Comparison of ENCODE assay signal across 8 cellular contexts in the genomic region with DNA sequence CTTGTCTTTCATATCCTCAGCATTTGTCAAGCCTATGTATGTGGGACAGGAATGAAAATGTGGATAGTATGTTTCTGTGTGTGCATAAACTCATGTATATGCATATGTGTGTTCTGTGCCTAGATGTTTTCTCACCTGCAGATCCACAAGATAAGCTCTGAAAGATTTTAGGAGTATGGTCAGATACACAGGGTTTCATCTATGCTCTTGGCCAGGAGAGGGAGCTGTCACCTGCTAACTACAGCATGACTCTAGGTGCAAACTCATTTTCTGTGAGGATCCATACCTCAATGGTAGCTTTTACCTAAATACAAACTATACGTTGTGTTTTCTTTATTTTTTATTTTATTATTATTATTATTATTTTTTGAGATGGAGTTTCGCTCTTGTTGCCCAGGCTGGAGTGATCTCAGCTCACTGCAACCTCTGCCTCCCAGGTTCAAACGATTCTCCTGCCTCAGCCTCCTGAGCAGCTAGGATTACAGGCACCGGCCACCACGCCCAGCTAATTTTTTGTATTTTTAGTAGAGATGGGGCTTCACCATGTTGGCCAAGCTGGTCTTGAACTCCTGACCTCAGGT. TPM values are rescaled to one million over a fixed set of nuclear protein-coding genes. Genes with fewer than 3 reads are reported as not detected.
DNase-seq lines count a peak whose midpoint lies in the region; ATAC-seq, FAIRE-seq and TF ChIP-seq lines count a peak whose summit lies in the region.
"Not testable (repeated sequence)": the region's sequence is repeated elsewhere in the genome, so short reads cannot be mapped to it uniquely, and the experiment has no call there.

No MANE protein-coding gene starts in this region.

- not testable (repeated sequence) for H4K20me1 ChIP-seq in keratinocyte (ENCODE audit: control insufficient read depth, extremely low read depth, insufficient read depth, low read length)

- H3K36me3 ChIP-seq in bronchial epithelial cell (ENCODE audit: control insufficient read depth, insufficient read depth, low read length); keratinocyte (ENCODE audit: control insufficient read depth in 2 of 2, extremely low read depth in 1 of 2, insufficient read depth in 2 of 2, low read length in 2 of 2): not testable (repeated sequence)

- TF ChIP-seq CTCF in AG09309 (IDR thresholded peaks at IDR 0.05; ENCODE audit: control insufficient read depth, insufficient read depth, low read depth, low read length, missing control alignments) (peak; percentile 85), bronchial epithelial cell (IDR thresholded peaks at IDR 0.05; ENCODE audit: insufficient read depth, low read length, severe bottlenecking) (peak; percentile 76), keratinocyte (optimal IDR thresholded peaks at IDR 0.05 in 1 of 3, IDR thresholded peaks at IDR 0.05 in 1 of 3, conservative IDR thresholded peaks at IDR 0.05 in 1 of 3; ENCODE audit: extremely low read depth in 1 of 3, insufficient read depth in 2 of 3, low read length in 3 of 3) (peak; percentile 70 to 86 (median 79))

- not testable (repeated sequence) for H3K9ac ChIP-seq in keratinocyte (ENCODE audit: control insufficient read depth, extremely low read depth, insufficient read depth, low read length)

- ATAC-seq in GM18909 (IDR thresholded peaks at IDR 0.05; ENCODE audit: poor library complexity, unreplicated experiment) (peak; percentile 95), HG03097 (IDR thresholded peaks at IDR 0.05; ENCODE audit: low FRiP score, unreplicated experiment) (peak; percentile 73)

- H3K4me3 ChIP-seq in AG09309 (ENCODE audit: control insufficient read depth, low read depth, low read length); bronchial epithelial cell (ENCODE audit: low read depth, low read length); keratinocyte (ENCODE audit: control insufficient read depth in 2 of 3, extremely low read depth in 1 of 3, insufficient read depth in 2 of 3, low read depth in 1 of 3, low read length in 3 of 3): not testable (repeated sequence)

- dilution Hi-C loops in keratinocyte (cut with MboI; ENCODE audit: extremely low pct_ligation_motif_present, low sequenced_read_pairs), result not testable (repeated sequence)

- not testable (repeated sequence) for H3K27ac ChIP-seq in keratinocyte (ENCODE audit: control insufficient read depth, insufficient read depth, low read length)

- H3K27me3 ChIP-seq in bronchial epithelial cell (ENCODE audit: control insufficient read depth, insufficient read depth, low read length); keratinocyte (ENCODE audit: control insufficient read depth, extremely low read depth, insufficient read depth, low read length): not testable (repeated sequence)

- H3K9me3 ChIP-seq in keratinocyte (ENCODE audit: control insufficient read depth, low read depth, low read length), result not testable (repeated sequence)

- FAIRE-seq in bronchial epithelial cell (lab: Jason Lieb, UNC), result not testable (repeated sequence)
- peak; percentile 90 for FAIRE-seq in keratinocyte (lab: Jason Lieb, UNC)

- not testable (repeated sequence) for H3K4me1 ChIP-seq in keratinocyte (ENCODE audit: control insufficient read depth, extremely low read depth, insufficient read depth, low read length)

- not testable (repeated sequence) for H3K9me1 ChIP-seq in keratinocyte (ENCODE audit: control insufficient read depth, extremely low read depth, insufficient read depth, low read length)

- H2AFZ ChIP-seq in keratinocyte (ENCODE audit: control insufficient read depth, low read length), result not testable (repeated sequence)

- not testable (repeated sequence) for H3K4me2 ChIP-seq in keratinocyte (ENCODE audit: control insufficient read depth, extremely low read depth, insufficient read depth, low read depth, low read length)

- DNase-seq in AG09309 (ENCODE audit: low read depth), result not testable (repeated sequence)
- DNase-seq in NCI-H226 (peak; percentile 24), bronchial epithelial cell (ENCODE audit: low read depth) (peak; percentile 69), keratinocyte (ENCODE audit: low read depth, low spot score) (peak; percentile 38)
- DNase-seq in activated CD4-positive, alpha-beta T cell treated with anti-CD3 and anti-CD28 coated beads for 24 hours (ENCODE audit: low read depth in 2 of 2), result peak; percentile 33 to 45
- peak; percentile 27 to 51 for DNase-seq in stimulated activated CD4-positive, alpha-beta T cell treated with anti-CD3 and anti-CD28 coated beads, Interleukin-1b, Interleukin-23, amount 100 ng/mL, for 4 hours (ENCODE audit: low read depth in 2 of 2)

- H3K79me2 ChIP-seq in keratinocyte (ENCODE audit: control insufficient read depth, insufficient read depth, low read length), result not testable (repeated sequence)

RNA-seq across cellular contexts. Expression of a gene that starts 44.1 kb away (rescaled TPM):
- 1,561 and 3,061 TPM in 2 replicates for total RNA-seq in bronchial epithelial cell
- polyA plus RNA-seq in keratinocyte, result 972 to 1,449 TPM (median 1,028 TPM) in 3 replicates
- 1,388 TPM for polyA plus RNA-seq in keratinocyte (2011; ENCODE audit: low read depth)
- 750 and 1,475 TPM in 2 replicates for polyA plus RNA-seq in keratinocyte (2011; cell fraction: cytosol; rRNA removed)
- 1,170 and 1,541 TPM in 2 replicates for polyA plus RNA-seq in keratinocyte (2011; cell fraction: nucleus; rRNA removed)
- 740 and 1,721 TPM in 2 replicates for polyA plus RNA-seq in keratinocyte (2012; ENCODE audit: low replicate concordance)
- 121 to 703 TPM (median 426 TPM) in 3 replicates for polyA minus RNA-seq in keratinocyte
- polyA minus RNA-seq in keratinocyte (2011; cell fraction: cytosol; rRNA and poly(A)+ RNA removed), result 323 TPM
- polyA minus RNA-seq in keratinocyte (2011; cell fraction: nucleus; rRNA and poly(A)+ RNA removed), result 533 and 965 TPM in 2 replicates
